In the genomic region with DNA sequence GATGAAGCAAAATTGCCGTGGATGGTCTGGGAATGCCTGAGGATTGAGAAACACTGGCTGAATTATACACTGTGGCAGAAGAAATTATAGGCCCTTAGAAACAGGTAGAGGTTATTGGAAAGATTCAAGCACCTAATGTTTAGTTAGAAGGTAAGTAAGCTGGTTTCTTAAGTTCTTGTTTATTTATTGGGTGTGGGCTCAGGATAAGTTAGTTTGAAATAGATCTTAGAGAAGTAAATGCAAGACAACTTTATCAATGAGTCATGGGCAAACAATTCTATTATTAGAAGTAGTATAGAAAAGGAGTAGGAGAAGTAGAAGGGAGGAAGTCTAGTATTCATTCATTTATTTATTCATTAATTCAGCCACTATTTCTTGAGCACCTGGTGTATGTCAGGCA, we compare ENCODE assay signal across 11 cellular contexts.
A peak's percentile ranks its signal among the peaks of the same experiment; 100 is the strongest.
DNase-seq lines count a peak whose midpoint lies in the region; ATAC-seq, FAIRE-seq and TF ChIP-seq lines count a peak whose summit lies in the region.
"Had no signal": no experiment of that assay in that cellular context is flagged by ENCODE, and none has a peak within 500 bp of the region (broad histone marks: within the 10 kb centered on the region; RNA-seq: fewer than 3 reads in every experiment).

No MANE protein-coding gene starts in this region.

- H3K27me3 ChIP-seq in bronchial epithelial cell (ENCODE audit: control insufficient read depth, insufficient read depth, low read length) (no peaks in the 10 kb centered on the region), muscle layer of duodenum (ENCODE audit: low read depth, low read length) (no peaks in the 10 kb centered on the region)
- H3K27me3 ChIP-seq: gastrocnemius medialis, tibial nerve had no signal

- H3K4me3 ChIP-seq in bronchial epithelial cell (ENCODE audit: low read depth, low read length) (no peak overlapping the region), muscle layer of duodenum (ENCODE audit: low read depth in 1 of 2, low read length in 2 of 2) (no peak overlapping the region)
- H3K4me3 ChIP-seq: gastrocnemius medialis, tibial nerve had no signal

- FAIRE-seq in bronchial epithelial cell (lab: Jason Lieb, UNC) = no peak

- ATAC-seq in GM19023 (IDR thresholded peaks at IDR 0.05; ENCODE audit: unreplicated experiment) = no peak
- ATAC-seq: gastrocnemius medialis had no signal

- peak; percentile 47 for DNase-seq in A172 (ENCODE audit: low spot score)
- DNase-seq in HT1080 (ENCODE audit: low read depth) = peak; percentile 36
- DNase-seq in bronchial epithelial cell (ENCODE audit: low read depth) = peak; percentile 83
- no peak for DNase-seq in NAMALWA (ENCODE audit: low spot score)
- no peak for DNase-seq in activated CD4-positive, alpha-beta T cell treated with anti-CD3 and anti-CD28 coated beads, Interleukin-2, amount 50 U/mL, for 4 hours
- DNase-seq in NK-92 treated with Interleukin-12 subunit alpha and Interleukin-12 subunit beta, amount 100 ng/mL, for 24 hours (lab: John Stamatoyannopoulos, UW) = no peak
- DNase-seq: gastrocnemius medialis, NCI-H2081 had no signal

- H3K4me1 ChIP-seq in muscle layer of duodenum (ENCODE audit: control insufficient read depth in 1 of 2, insufficient read depth in 2 of 2, low read length in 2 of 2) = peaks cover 18 to 53% of the 10 kb centered on the region in 2 donors

- no peaks in the 10 kb centered on the region for H3K9me3 ChIP-seq in muscle layer of duodenum (ENCODE audit: control insufficient read depth in 1 of 2, low read length in 2 of 2)
- H3K9me3 ChIP-seq: gastrocnemius medialis had no signal

- no peaks in the 10 kb centered on the region for H3K36me3 ChIP-seq in bronchial epithelial cell (ENCODE audit: control insufficient read depth, insufficient read depth, low read length)
- H3K36me3 ChIP-seq in muscle layer of duodenum (ENCODE audit: control insufficient read depth in 1 of 2, insufficient read depth in 2 of 2, low read length in 2 of 2) = no peaks in the 10 kb centered on the region
- H3K36me3 ChIP-seq: gastrocnemius medialis had no signal

- peak overlapping the region; percentile 86 for H3K27ac ChIP-seq in muscle layer of duodenum (ENCODE audit: low read length)

- no peak for TF ChIP-seq CTCF in bronchial epithelial cell (IDR thresholded peaks at IDR 0.05; ENCODE audit: insufficient read depth, low read length, severe bottlenecking)

Comparison
In these comparisons a context has a peak if more than half of its experiments do, and no peak if none do; other contexts are left out.
1. DNase-seq: peak in A172 (single experiment), HT1080 (single experiment) and bronchial epithelial cell (single experiment); none in NAMALWA (single experiment), activated CD4-positive, alpha-beta T cell treated with anti-CD3 and anti-CD28 coated beads, Interleukin-2, amount 50 U/mL, for 4 hours (0 of 2) and NK-92 treated with Interleukin-12 subunit alpha and Interleukin-12 subunit beta, amount 100 ng/mL, for 24 hours (single experiment).